In genomic region chr14:73248294-73248868, GRCh38 we compare ENCODE assay signal across 12 cellular contexts. TPM values are rescaled to one million over a fixed set of nuclear protein-coding genes. Genes with fewer than 3 reads are reported as not detected.
A peak's percentile ranks its signal among the peaks of the same experiment; 100 is the strongest.
DNase-seq lines count a peak whose midpoint lies in the region; ATAC-seq and TF ChIP-seq lines count a peak whose summit lies in the region.
"Had no signal": no experiment of that assay in that cellular context is flagged by ENCODE, and none has a peak within 500 bp of the region (broad histone marks: within the 10 kb centered on the region; RNA-seq: fewer than 3 reads in every experiment).

No MANE protein-coding gene starts in this region.

- peak overlapping the region in 1 of 3 donors; percentile 12 for H3K27ac ChIP-seq in thyroid gland

- POLR2A ChIA-PET in activated CD8-positive, alpha-beta T cell treated with anti-CD3 and anti-CD28 coated beads for 36 hours (lab: Charles Lee), result interaction anchor here (0.7 kb wide), 1 partner anchor 23 kb away, joined by 3 read pairs; no protein-coding TSS in a partner anchor

- H3K27me3 Mint-ChIP-seq in activated naive CD4-positive, alpha-beta T cell treated with anti-CD3 and anti-CD28 coated beads, Interleukin-2, amount 10 ng/mL, durations not matched to agents 7 days and 5 days, result peaks cover 56% of the 10 kb centered on the region
- H3K27me3 Mint-ChIP-seq in activated CD8-positive, alpha-beta T cell treated with anti-CD3 and anti-CD28 coated beads for 36 hours, result peaks cover 17% of the 10 kb centered on the region
- H3K27me3 Mint-ChIP-seq in activated T-helper 2 cell treated with anti-CD3 and anti-CD28 coated beads, Interferon-gamma antibody, Interleukin-2, Interleukin-4, amounts not matched to agents 10 μg/mL and 5 μg/mL and 100 μg/mL, durations not matched to agents 14 hours and 24 hours and 36 hours (ENCODE audit: low read depth), result peaks cover 27% of the 10 kb centered on the region

- H3K4me1 ChIP-seq in thyroid gland, result peaks cover 4 to 19% of the 10 kb centered on the region in 2 donors

- DNase-seq in activated naive CD4-positive, alpha-beta T cell treated with anti-CD3 and anti-CD28 coated beads, Interleukin-2, amount 10 ng/mL, durations not matched to agents 7 days and 5 days, result no peak
- DNase-seq in activated naive CD4-positive, alpha-beta T cell (lab: John Stamatoyannopoulos, UW), result no peak
- peak; percentile 41 for DNase-seq in activated CD8-positive, alpha-beta T cell treated with anti-CD3 and anti-CD28 coated beads for 36 hours
- DNase-seq in thyroid gland (peak; percentile 23 to 33), NCI-H2029 (lab: John Stamatoyannopoulos, UW) (no peak)
- no peak for DNase-seq in activated T-helper 2 cell treated with anti-CD3 and anti-CD28 coated beads, Interferon-gamma antibody, Interleukin-2, Interleukin-4, amounts not matched to agents 10 μg/mL and 5 μg/mL and 100 μg/mL, durations not matched to agents 14 hours and 24 hours and 36 hours (ENCODE audit: low spot score)
- DNase-seq: activated gamma-delta T cell treated with Interleukin-2 at 50 U/mL for 16 hours, NCI-H510A treated with DMSO at 0.1 percent for 48 hours, T1000 had no signal

- peaks cover 3% of the 10 kb centered on the region for H3K9me3 Mint-ChIP-seq in activated naive CD4-positive, alpha-beta T cell treated with anti-CD3 and anti-CD28 coated beads, Interleukin-2, amount 10 ng/mL, durations not matched to agents 7 days and 5 days
- H3K9me3 Mint-ChIP-seq in activated CD8-positive, alpha-beta T cell treated with anti-CD3 and anti-CD28 coated beads for 36 hours, result no peaks in the 10 kb centered on the region
- no peaks in the 10 kb centered on the region for H3K9me3 Mint-ChIP-seq in activated T-helper 2 cell treated with anti-CD3 and anti-CD28 coated beads, Interferon-gamma antibody, Interleukin-2, Interleukin-4, amounts not matched to agents 10 μg/mL and 5 μg/mL and 100 μg/mL, durations not matched to agents 14 hours and 24 hours and 36 hours

- intact Hi-C loops in activated CD8-positive, alpha-beta T cell treated with anti-CD3 and anti-CD28 coated beads for 36 hours (cut with micrococcal nuclease), result no loop called here
- intact Hi-C loops in thyroid gland (cut with DNase I), result no loop called here
- intact Hi-C loops in activated T-helper 2 cell treated with anti-CD3 and anti-CD28 coated beads, Interferon-gamma antibody, Interleukin-2, Interleukin-4, amounts not matched to agents 10 μg/mL and 5 μg/mL and 100 μg/mL, durations not matched to agents 14 hours and 24 hours and 36 hours (cut with micrococcal nuclease), result no loop called here

- H3K4me3 Mint-ChIP-seq in activated naive CD4-positive, alpha-beta T cell treated with anti-CD3 and anti-CD28 coated beads, Interleukin-2, amount 10 ng/mL, durations not matched to agents 7 days and 5 days, result no peak overlapping the region
- H3K4me3 Mint-ChIP-seq in activated CD8-positive, alpha-beta T cell treated with anti-CD3 and anti-CD28 coated beads for 36 hours, result no peak overlapping the region
- H3K4me3 Mint-ChIP-seq in activated T-helper 2 cell treated with anti-CD3 and anti-CD28 coated beads, Interferon-gamma antibody, Interleukin-2, Interleukin-4, amounts not matched to agents 10 μg/mL and 5 μg/mL and 100 μg/mL, durations not matched to agents 14 hours and 24 hours and 36 hours (ENCODE audit: low read depth), result no peak overlapping the region

- no peak overlapping the region for H3K4me3 ChIP-seq in thyroid gland (replicated peaks in 1 of 3)

- H3K9me3 ChIP-seq in thyroid gland, result no peaks in the 10 kb centered on the region

- peak overlapping the region; percentile 80 for H3K27ac Mint-ChIP-seq in activated naive CD4-positive, alpha-beta T cell treated with anti-CD3 and anti-CD28 coated beads, Interleukin-2, amount 10 ng/mL, durations not matched to agents 7 days and 5 days
- no peak overlapping the region for H3K27ac Mint-ChIP-seq in activated CD8-positive, alpha-beta T cell treated with anti-CD3 and anti-CD28 coated beads for 36 hours
- no peak overlapping the region for H3K27ac Mint-ChIP-seq in activated T-helper 2 cell treated with anti-CD3 and anti-CD28 coated beads, Interferon-gamma antibody, Interleukin-2, Interleukin-4, amounts not matched to agents 10 μg/mL and 5 μg/mL and 100 μg/mL, durations not matched to agents 14 hours and 24 hours and 36 hours

- TF ChIP-seq POLR2A in thyroid gland (IDR thresholded peaks at IDR 0.05), result no peak

- no peak for TF ChIP-seq CTCF in activated CD8-positive, alpha-beta T cell treated with anti-CD3 and anti-CD28 coated beads for 36 hours (IDR thresholded peaks at IDR 0.05)
- TF ChIP-seq CTCF in thyroid gland (IDR thresholded peaks at IDR 0.05), result no peak

- H3K36me3 Mint-ChIP-seq in activated naive CD4-positive, alpha-beta T cell treated with anti-CD3 and anti-CD28 coated beads, Interleukin-2, amount 10 ng/mL, durations not matched to agents 7 days and 5 days, result no peaks in the 10 kb centered on the region
- H3K36me3 Mint-ChIP-seq in activated CD8-positive, alpha-beta T cell treated with anti-CD3 and anti-CD28 coated beads for 36 hours (ENCODE audit: low read depth), result no peaks in the 10 kb centered on the region
- no peaks in the 10 kb centered on the region for H3K36me3 Mint-ChIP-seq in activated T-helper 2 cell treated with anti-CD3 and anti-CD28 coated beads, Interferon-gamma antibody, Interleukin-2, Interleukin-4, amounts not matched to agents 10 μg/mL and 5 μg/mL and 100 μg/mL, durations not matched to agents 14 hours and 24 hours and 36 hours (ENCODE audit: low read depth)

- ATAC-seq in HG03378 (IDR thresholded peaks at IDR 0.05; ENCODE audit: unreplicated experiment) (peak; percentile 61), HG03571 (IDR thresholded peaks at IDR 0.05; ENCODE audit: unreplicated experiment) (no peak)
- ATAC-seq in activated CD8-positive, alpha-beta T cell treated with anti-CD3 and anti-CD28 coated beads for 36 hours, result no peak
- ATAC-seq: HepG2 had no signal

- 48 to 52% methylated on average over 6 of the region's 6 CpGs for WGBS in thyroid gland, 2 donors

- CTCF ChIA-PET in activated naive CD4-positive, alpha-beta T cell treated with anti-CD3 and anti-CD28 coated beads, Interleukin-2, amount 10 ng/mL, durations not matched to agents 7 days and 5 days (lab: Charles Lee), result no interaction called here
- CTCF ChIA-PET in activated CD8-positive, alpha-beta T cell treated with anti-CD3 and anti-CD28 coated beads for 36 hours (lab: Charles Lee), result no interaction called here

- H3K36me3 ChIP-seq in thyroid gland, result peaks cover 0 to 4% of the 10 kb centered on the region in 2 donors

- peaks cover 34% of the 10 kb centered on the region for H3K4me1 Mint-ChIP-seq in activated naive CD4-positive, alpha-beta T cell treated with anti-CD3 and anti-CD28 coated beads, Interleukin-2, amount 10 ng/mL, durations not matched to agents 7 days and 5 days
- H3K4me1 Mint-ChIP-seq in activated CD8-positive, alpha-beta T cell treated with anti-CD3 and anti-CD28 coated beads for 36 hours (ENCODE audit: low read depth), result peaks cover 17% of the 10 kb centered on the region
- peaks cover 27% of the 10 kb centered on the region for H3K4me1 Mint-ChIP-seq in activated T-helper 2 cell treated with anti-CD3 and anti-CD28 coated beads, Interferon-gamma antibody, Interleukin-2, Interleukin-4, amounts not matched to agents 10 μg/mL and 5 μg/mL and 100 μg/mL, durations not matched to agents 14 hours and 24 hours and 36 hours (ENCODE audit: low read depth)

- no peaks in the 10 kb centered on the region for H3K27me3 ChIP-seq in thyroid gland

RNA-seq across cellular contexts. Expression of gene PAPLN, which starts 11.1 kb away (rescaled TPM):
- under 1 TPM; 0.29 to 0.47 TPM for total RNA-seq in activated CD8-positive, alpha-beta T cell treated with anti-CD3 and anti-CD28 coated beads for 36 hours
- total RNA-seq in thyroid gland, result 10 to 100 TPM; 23.2 to 82.8 (median 48.4) TPM
- 0.67 and 0.75 TPM in 2 replicates for total RNA-seq in activated T-helper 2 cell treated with anti-CD3 and anti-CD28 coated beads, Interferon-gamma antibody, Interleukin-2, Interleukin-4, amounts not matched to agents 10 μg/mL and 5 μg/mL and 100 μg/mL, durations not matched to agents 14 hours and 24 hours and 36 hours
- total RNA-seq: HepG2 had no signal

Comparison
In these comparisons a context has a peak if more than half of its experiments do, and no peak if none do; other contexts are left out.
1. DNase-seq: peak in activated CD8-positive, alpha-beta T cell treated with anti-CD3 and anti-CD28 coated beads for 36 hours (single experiment) and thyroid gland (2 of 2); none in activated naive CD4-positive, alpha-beta T cell treated with anti-CD3 and anti-CD28 coated beads, Interleukin-2, amount 10 ng/mL, durations not matched to agents 7 days and 5 days (single experiment), activated naive CD4-positive, alpha-beta T cell (0 of 4), activated T-helper 2 cell treated with anti-CD3 and anti-CD28 coated beads, Interferon-gamma antibody, Interleukin-2, Interleukin-4, amounts not matched to agents 10 μg/mL and 5 μg/mL and 100 μg/mL, durations not matched to agents 14 hours and 24 hours and 36 hours (single experiment) and NCI-H2029 (single experiment).
2. RNA of gene PAPLN, which starts 11.1 kb away (total RNA-seq): 23.2 to 82.8 TPM in thyroid gland; 0.67 to 0.75 TPM in activated T-helper 2 cell treated with anti-CD3 and anti-CD28 coated beads, Interferon-gamma antibody, Interleukin-2, Interleukin-4, amounts not matched to agents 10 μg/mL and 5 μg/mL and 100 μg/mL, durations not matched to agents 14 hours and 24 hours and 36 hours and 0.29 to 0.47 TPM in activated CD8-positive, alpha-beta T cell treated with anti-CD3 and anti-CD28 coated beads for 36 hours; every median in the first group is over 10 times any median in the second.